10 cellular contexts compared by ENCODE assay signal in genomic region chr11:2776351-2777061, GRCh38.
DNase-seq lines count a peak whose midpoint lies in the region; ATAC-seq and TF ChIP-seq lines count a peak whose summit lies in the region.
"Had no signal": no experiment of that assay in that cellular context is flagged by ENCODE, and none has a peak within 500 bp of the region (broad histone marks: within the 10 kb centered on the region; RNA-seq: fewer than 3 reads in every experiment).

No MANE protein-coding gene starts in this region.

- no peaks in the 10 kb centered on the region for H3K9me3 ChIP-seq in sigmoid colon
- H3K9me3 ChIP-seq: gastrocnemius medialis had no signal

- TF ChIP-seq CTCF in WTC11 (IDR thresholded peaks at IDR 0.05) (no peak), sigmoid colon (IDR thresholded peaks at IDR 0.05) (no peak)

- POLR2A ChIA-PET in WTC11 (lab: Charles Lee): no interaction called here

- WGBS in sigmoid colon, 2 donors: 93% methylated on average over 19 of the region's 19 CpGs

- no peak overlapping the region for H3K27ac ChIP-seq in sigmoid colon
- H3K27ac ChIP-seq: gastrocnemius medialis had no signal

- peaks cover 5% of the 10 kb centered on the region; the same call in 1 of the 2 replicates for H3K4me1 Mint-ChIP-seq in WTC11

- no peak overlapping the region for H3K27ac Mint-ChIP-seq in WTC11

- H3K4me3 ChIP-seq in sigmoid colon: no peak overlapping the region
- H3K4me3 ChIP-seq: gastrocnemius medialis had no signal

- TF ChIP-seq POLR2A in sigmoid colon (IDR thresholded peaks at IDR 0.05): no peak

- no peaks in the 10 kb centered on the region for H3K36me3 ChIP-seq in sigmoid colon
- H3K36me3 ChIP-seq: gastrocnemius medialis had no signal

- no peak for TF ChIP-seq EP300 in sigmoid colon (IDR thresholded peaks at IDR 0.05)

- H3K9me3 Mint-ChIP-seq in WTC11: no peaks in the 10 kb centered on the region

- H3K36me3 Mint-ChIP-seq in WTC11: no peaks in the 10 kb centered on the region

- no peaks in the 10 kb centered on the region for H3K27me3 ChIP-seq in sigmoid colon
- H3K27me3 ChIP-seq: gastrocnemius medialis had no signal

- no peak for ATAC-seq in WTC11
- no peak for ATAC-seq in HG02970 (IDR thresholded peaks at IDR 0.05; ENCODE audit: low FRiP score, unreplicated experiment)
- ATAC-seq in GM21717 (IDR thresholded peaks at IDR 0.05; ENCODE audit: unreplicated experiment): no peak
- ATAC-seq: gastrocnemius medialis had no signal

- DNase-seq in activated effector memory CD4-positive, alpha-beta T cell treated with anti-CD3 and anti-CD28 coated beads, Interleukin-2, amount 50 U/mL, for 16 hours: peak; percentile 56
- DNase-seq in activated effector memory CD4-positive, alpha-beta T cell treated with Interleukin-2 at 50 U/mL for 16 hours: no peak
- DNase-seq in WTC11 (ENCODE audit: low spot score) (peak; percentile 7), iPS-NIHi11 (ENCODE audit: low spot score) (peak; percentile 13), sigmoid colon (peak; percentile 53)
- no peak for DNase-seq in effector CD8-positive, alpha-beta T cell (lab: John Stamatoyannopoulos, UW)
- DNase-seq: kidney glomerular epithelial cell had no signal

- no peak overlapping the region for H3K4me3 Mint-ChIP-seq in WTC11

- intact Hi-C loops in sigmoid colon (cut with DNase I): no loop called here

- peaks cover 0 to 32% (median 31%) of the 10 kb centered on the region in 4 donors for H3K4me1 ChIP-seq in sigmoid colon

- CTCF ChIA-PET in WTC11 (lab: Charles Lee): interaction anchor here (1.4 kb wide), 1 partner anchor 115 kb away, joined by 3 read pairs; no protein-coding TSS in a partner anchor

- H3K27me3 Mint-ChIP-seq in WTC11 (ENCODE audit: low read depth): peaks cover 49% of the 10 kb centered on the region

TF ChIP-seq in WTC11, 78 proteins besides CTCF, POLR2A, EP300 and RAD21:
- TF ChIP-seq SMAD3 (CRISPR knock-in tag; IDR thresholded peaks at IDR 0.05; ENCODE audit: borderline replicate concordance): no peak
- TF ChIP-seq E2F4 (CRISPR knock-in tag; IDR thresholded peaks at IDR 0.05; ENCODE audit: borderline replicate concordance, low read depth): no peak
- TF ChIP-seq NR3C1 (CRISPR knock-in tag; conservative IDR thresholded peaks at IDR 0.05; ENCODE audit: low read depth): no peak
- TF ChIP-seq ESRRA (CRISPR knock-in tag; IDR thresholded peaks at IDR 0.05; ENCODE audit: borderline replicate concordance): no peak
- TF ChIP-seq SP1 (CRISPR knock-in tag; conservative IDR thresholded peaks at IDR 0.05): no peak
- TF ChIP-seq ZNF425 (CRISPR knock-in tag; conservative IDR thresholded peaks at IDR 0.05): no peak
- TF ChIP-seq ETV6 (CRISPR knock-in tag; IDR thresholded peaks at IDR 0.05): no peak
- no peak for TF ChIP-seq TEAD4 (CRISPR knock-in tag; IDR thresholded peaks at IDR 0.05)
- no peak for TF ChIP-seq KAT7 (CRISPR knock-in tag; IDR thresholded peaks at IDR 0.05; ENCODE audit: borderline replicate concordance)
- no peak for TF ChIP-seq ERG (CRISPR knock-in tag; IDR thresholded peaks at IDR 0.05)
- no peak for TF ChIP-seq ATF2 (CRISPR knock-in tag; IDR thresholded peaks at IDR 0.05; ENCODE audit: borderline replicate concordance, low read depth)
- TF ChIP-seq PREB (CRISPR knock-in tag; IDR thresholded peaks at IDR 0.05; ENCODE audit: borderline replicate concordance): no peak

Comparison
In these comparisons a context has a peak if more than half of its experiments do, and no peak if none do; other contexts are left out.
1. DNase-seq: peak in activated effector memory CD4-positive, alpha-beta T cell treated with anti-CD3 and anti-CD28 coated beads, Interleukin-2, amount 50 U/mL, for 16 hours (single experiment), WTC11 (single experiment), iPS-NIHi11 (single experiment) and sigmoid colon (single experiment); none in activated effector memory CD4-positive, alpha-beta T cell treated with Interleukin-2 at 50 U/mL for 16 hours (single experiment) and effector CD8-positive, alpha-beta T cell (single experiment).